Comparison of ENCODE assay signal across 11 cellular contexts in genomic region chr5:154782812-154783592, GRCh38. TPM values are rescaled to one million over a fixed set of nuclear protein-coding genes. Genes with fewer than 3 reads are reported as not detected.
DNase-seq lines count a peak whose midpoint lies in the region; ATAC-seq and TF ChIP-seq lines count a peak whose summit lies in the region.
"Had no signal": no experiment of that assay in that cellular context is flagged by ENCODE, and none has a peak within 500 bp of the region (broad histone marks: within the 10 kb centered on the region; RNA-seq: fewer than 3 reads in every experiment).

No MANE protein-coding gene starts in this region.

- peaks cover 10% of the 10 kb centered on the region for H3K36me3 Mint-ChIP-seq in effector memory CD8-positive, alpha-beta T cell (ENCODE audit: insufficient read depth)

- TF ChIP-seq POLR2A in gastrocnemius medialis (IDR thresholded peaks at IDR 0.05): no peak

- TF ChIP-seq CTCF in gastrocnemius medialis (IDR thresholded peaks at IDR 0.05 in 4 of 5, conservative IDR thresholded peaks at IDR 0.05 in 1 of 5) (no peak), mucosa of descending colon (IDR thresholded peaks at IDR 0.05) (no peak)

- H3K4me3 ChIP-seq in gastrocnemius medialis: no peak overlapping the region
- no peak overlapping the region for H3K4me3 ChIP-seq in mucosa of descending colon

- intact Hi-C loops in gastrocnemius medialis (cut with DNase I; ENCODE audit: low total_unique reads) (loop anchor here (1.0 kb wide), 1 partner anchor 67 kb away; the partner anchor contains the start of gene FAXDC2), mucosa of descending colon (cut with DNase I, micrococcal nuclease) (no loop called here)

- H3K27me3 Mint-ChIP-seq in effector memory CD8-positive, alpha-beta T cell: no peaks in the 10 kb centered on the region
- H3K27me3 Mint-ChIP-seq: stimulated activated naive CD8-positive, alpha-beta T cell treated with anti-CD3 and anti-CD28 coated beads, Interleukin-15, amount 100 ng/mL, for 72 hours had no signal

- in situ Hi-C loops in gastrocnemius medialis (cut with MboI; ENCODE audit: low sequenced_read_pairs in 4 of 4): no loop called here

- H3K4me1 ChIP-seq in gastrocnemius medialis: peaks cover 82 to 94% of the 10 kb centered on the region in 2 donors
- H3K4me1 ChIP-seq in mucosa of descending colon (ENCODE audit: low read depth): peaks cover 23% of the 10 kb centered on the region

- H3K4me3 Mint-ChIP-seq in effector memory CD8-positive, alpha-beta T cell: peak overlapping the region; percentile 23 to 54
- H3K4me3 Mint-ChIP-seq: stimulated activated naive CD8-positive, alpha-beta T cell treated with anti-CD3 and anti-CD28 coated beads, Interleukin-15, amount 100 ng/mL, for 72 hours had no signal

- ATAC-seq in GM19395 (IDR thresholded peaks at IDR 0.05; ENCODE audit: unreplicated experiment) (peak; percentile 28), HG03135 (IDR thresholded peaks at IDR 0.05; ENCODE audit: unreplicated experiment) (peak; percentile 3), gastrocnemius medialis (peak; percentile 27 to 49), HG03342 (IDR thresholded peaks at IDR 0.05; ENCODE audit: unreplicated experiment) (no peak), mucosa of descending colon (no peak)
- no peak for ATAC-seq in effector memory CD8-positive, alpha-beta T cell (replicated peaks)

- H3K36me3 ChIP-seq in gastrocnemius medialis: no peaks in the 10 kb centered on the region
- no peaks in the 10 kb centered on the region for H3K36me3 ChIP-seq in mucosa of descending colon (ENCODE audit: low read depth)

- peaks cover 80 to 82% of the 10 kb centered on the region in 2 donors for H3K4me1 Mint-ChIP-seq in effector memory CD8-positive, alpha-beta T cell (ENCODE audit: low read depth in 2 of 2)

- peak overlapping the region; percentile 75 to 81 (median 77) for H3K27ac ChIP-seq in gastrocnemius medialis

- no peaks in the 10 kb centered on the region for H3K27me3 ChIP-seq in gastrocnemius medialis

- no peak for DNase-seq in effector memory CD8-positive, alpha-beta T cell
- DNase-seq in gastrocnemius medialis (peak; percentile 24 to 55), NOMO-1 (lab: John Stamatoyannopoulos, UW; ENCODE audit: unreplicated experiment in 2 of 2) (no peak), mucosa of descending colon (no peak), NCI-H1694 (lab: John Stamatoyannopoulos, UW) (no peak)
- DNase-seq: NCI-H187; small intestine; stimulated activated naive CD8-positive, alpha-beta T cell treated with anti-CD3 and anti-CD28 coated beads, Interleukin-15, amount 100 ng/mL, for 72 hours had no signal

- peak overlapping the region; percentile 91 for H3K27ac Mint-ChIP-seq in effector memory CD8-positive, alpha-beta T cell

- H3K9me3 ChIP-seq in gastrocnemius medialis (no peaks in the 10 kb centered on the region), mucosa of descending colon (no peaks in the 10 kb centered on the region)

- H3K9me3 Mint-ChIP-seq in effector memory CD8-positive, alpha-beta T cell: no peaks in the 10 kb centered on the region
- H3K9me3 Mint-ChIP-seq: stimulated activated naive CD8-positive, alpha-beta T cell treated with anti-CD3 and anti-CD28 coated beads, Interleukin-15, amount 100 ng/mL, for 72 hours had no signal

RNA-seq across cellular contexts. Expression of gene LARP1, which starts 27.8 kb away (rescaled TPM):
- total RNA-seq in gastrocnemius medialis: 100 to 1,000 TPM in 3 of 4 donors, 10 to 100 TPM in 1; 77.8 to 125 (median 119) TPM
- total RNA-seq in mucosa of descending colon: 100 to 1,000 TPM; 127 to 157 (median 140) TPM

Comparison
In these comparisons a context has a peak if more than half of its experiments do, and no peak if none do; other contexts are left out.
1. ATAC-seq: peak in GM19395 (single experiment), HG03135 (single experiment) and gastrocnemius medialis (2 of 2); none in effector memory CD8-positive, alpha-beta T cell (single experiment), HG03342 (single experiment) and mucosa of descending colon (single experiment).
2. DNase-seq: peak in gastrocnemius medialis (2 of 2); none in effector memory CD8-positive, alpha-beta T cell (0 of 3), NOMO-1 (0 of 2), mucosa of descending colon (0 of 3) and NCI-H1694 (single experiment).